1 cellular context compared by ENCODE assay signal in genomic region chr3:42600111-42600957, GRCh38.
A peak's percentile ranks its signal among the peaks of the same experiment; 100 is the strongest.
TF ChIP-seq lines count a peak whose summit lies in the region.

TSS of gene NKTR (plus strand) at chr3:42600686. CDS start at chr3:42601007, 321 bp downstream.

TF ChIP-seq in K562, 482 proteins besides CTCF, POLR2A, EP300 and RAD21 (continued from another document and continues in another):
- TF ChIP-seq, protein P1, sequence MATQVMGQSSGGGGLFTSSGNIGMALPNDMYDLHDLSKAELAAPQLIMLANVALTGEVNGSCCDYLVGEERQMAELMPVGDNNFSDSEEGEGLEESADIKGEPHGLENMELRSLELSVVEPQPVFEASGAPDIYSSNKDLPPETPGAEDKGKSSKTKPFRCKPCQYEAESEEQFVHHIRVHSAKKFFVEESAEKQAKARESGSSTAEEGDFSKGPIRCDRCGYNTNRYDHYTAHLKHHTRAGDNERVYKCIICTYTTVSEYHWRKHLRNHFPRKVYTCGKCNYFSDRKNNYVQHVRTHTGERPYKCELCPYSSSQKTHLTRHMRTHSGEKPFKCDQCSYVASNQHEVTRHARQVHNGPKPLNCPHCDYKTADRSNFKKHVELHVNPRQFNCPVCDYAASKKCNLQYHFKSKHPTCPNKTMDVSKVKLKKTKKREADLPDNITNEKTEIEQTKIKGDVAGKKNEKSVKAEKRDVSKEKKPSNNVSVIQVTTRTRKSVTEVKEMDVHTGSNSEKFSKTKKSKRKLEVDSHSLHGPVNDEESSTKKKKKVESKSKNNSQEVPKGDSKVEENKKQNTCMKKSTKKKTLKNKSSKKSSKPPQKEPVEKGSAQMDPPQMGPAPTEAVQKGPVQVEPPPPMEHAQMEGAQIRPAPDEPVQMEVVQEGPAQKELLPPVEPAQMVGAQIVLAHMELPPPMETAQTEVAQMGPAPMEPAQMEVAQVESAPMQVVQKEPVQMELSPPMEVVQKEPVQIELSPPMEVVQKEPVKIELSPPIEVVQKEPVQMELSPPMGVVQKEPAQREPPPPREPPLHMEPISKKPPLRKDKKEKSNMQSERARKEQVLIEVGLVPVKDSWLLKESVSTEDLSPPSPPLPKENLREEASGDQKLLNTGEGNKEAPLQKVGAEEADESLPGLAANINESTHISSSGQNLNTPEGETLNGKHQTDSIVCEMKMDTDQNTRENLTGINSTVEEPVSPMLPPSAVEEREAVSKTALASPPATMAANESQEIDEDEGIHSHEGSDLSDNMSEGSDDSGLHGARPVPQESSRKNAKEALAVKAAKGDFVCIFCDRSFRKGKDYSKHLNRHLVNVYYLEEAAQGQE (CRISPR knock-in tag; IDR thresholded peaks at IDR 0.05; ENCODE audit: low read depth), result peak; percentile 73; the same call in 1 of the 2 replicates
- TF ChIP-seq ZBED1 (IDR thresholded peaks at IDR 0.05) (peak; percentile 96), FOXA3 (CRISPR knock-in tag; conservative IDR thresholded peaks at IDR 0.05 in 1 of 2, IDR thresholded peaks at IDR 0.05 in 1 of 2) (peak in 1 of 2 experiments; percentile 76; a peak in 1 of 4 replicates), ETV1 (tag; conservative IDR thresholded peaks at IDR 0.05; ENCODE audit: low read depth) (no peak), MBD2 (IDR thresholded peaks at IDR 0.05; ENCODE audit: borderline replicate concordance, low read depth) (peak; percentile 65; the same call in 1 of the 2 replicates), MXI1 (IDR thresholded peaks at IDR 0.05; ENCODE audit: low read depth, low read length) (peak; percentile 81), ASH1L (IDR thresholded peaks at IDR 0.05; ENCODE audit: borderline replicate concordance, low read depth, partially characterized antibody) (no peak), CBX3 (IDR thresholded peaks at IDR 0.05; ENCODE audit: borderline replicate concordance in 1 of 2, low read length in 2 of 2) (peak in 1 of 2 experiments; percentile 60; a peak in 2 of 3 replicates), JUN (IDR thresholded peaks at IDR 0.05; ENCODE audit: borderline replicate concordance, low read depth, low read length) (peak; percentile 70; the same call in 1 of the 2 replicates), JUN (CRISPR knock-in tag; IDR thresholded peaks at IDR 0.05; ENCODE audit: borderline replicate concordance) (peak; percentile 82; the same call in 1 of the 2 replicates), CREBBP (IDR thresholded peaks at IDR 0.05; ENCODE audit: low read depth, low read length) (no peak), TSC22D4 (tag; IDR thresholded peaks at IDR 0.05) (no peak), CTBP1 (IDR thresholded peaks at IDR 0.05; ENCODE audit: borderline replicate concordance) (peak; percentile 93), NUFIP1 (IDR thresholded peaks at IDR 0.05; ENCODE audit: partially characterized antibody) (no peak), ZNF143 (CRISPR knock-in tag; IDR thresholded peaks at IDR 0.05) (no peak), JUNB (CRISPR knock-in tag; conservative IDR thresholded peaks at IDR 0.05) (peak; percentile 26; the same call in 1 of the 2 replicates), ZFP1 (CRISPR knock-in tag; IDR thresholded peaks at IDR 0.05) (no peak), ZNF431 (CRISPR knock-in tag; IDR thresholded peaks at IDR 0.05) (peak; percentile 50; the same call in 1 of the 2 replicates), KLF16 (IDR thresholded peaks at IDR 0.05) (peak; percentile 78; the same call in 1 of the 2 replicates), ATF7 (IDR thresholded peaks at IDR 0.05) (peak; percentile 92), NONO (IDR thresholded peaks at IDR 0.05; ENCODE audit: low read depth in 2 of 2, low read length in 1 of 2) (peak; percentile 19 to 76; a peak in 2 of 4 replicates), XRCC4 (IDR thresholded peaks at IDR 0.05; ENCODE audit: extremely low read depth, insufficient read depth, insufficient read length) (no peak), NFYB (IDR thresholded peaks at IDR 0.05; ENCODE audit: extremely low read depth, insufficient read length) (peak; percentile 53), NR4A1 (CRISPR knock-in tag; IDR thresholded peaks at IDR 0.05) (peak; percentile 88; the same call in 1 of the 2 replicates), NR4A1 (tag; IDR thresholded peaks at IDR 0.05) (no peak), HNRNPUL1 (IDR thresholded peaks at IDR 0.05; ENCODE audit: low read length) (peak; percentile 99), KAT7 (CRISPR knock-in tag; IDR thresholded peaks at IDR 0.05; ENCODE audit: borderline replicate concordance) (peak; percentile 1; the same call in 1 of the 2 replicates), SLC30A9 (CRISPR knock-in tag; IDR thresholded peaks at IDR 0.05) (no peak), BCOR (IDR thresholded peaks at IDR 0.05) (0 out of 2 replicates have a peak, but pooled peaks have one; percentile 10), SIN3B (IDR thresholded peaks at IDR 0.05; ENCODE audit: low read depth) (peak; percentile 58; the same call in 1 of the 2 replicates), ZHX1 (conservative IDR thresholded peaks at IDR 0.05; ENCODE audit: low read length) (peak; percentile 93; the same call in 1 of the 2 replicates), SMARCA4 (IDR thresholded peaks at IDR 0.05) (peak; percentile 66), ZEB2 (IDR thresholded peaks at IDR 0.05) (peak; percentile 70; the same call in 1 of the 2 replicates), ZNF23 (CRISPR knock-in tag; IDR thresholded peaks at IDR 0.05) (no peak), TFAP4 (CRISPR knock-in tag; IDR thresholded peaks at IDR 0.05; ENCODE audit: borderline replicate concordance) (peak; percentile 85), NR2C1 (IDR thresholded peaks at IDR 0.05) (no peak), NR2C1 (tag; IDR thresholded peaks at IDR 0.05) (no peak), KAT2B (IDR thresholded peaks at IDR 0.05; ENCODE audit: low read depth, low read length) (no peak), CC2D1A (IDR thresholded peaks at IDR 0.05) (peak; percentile 57; the same call in 1 of the 2 replicates), ZBTB17 (CRISPR knock-in tag; IDR thresholded peaks at IDR 0.05) (peak; percentile 66; the same call in 1 of the 2 replicates), ZNF140 (CRISPR knock-in tag; IDR thresholded peaks at IDR 0.05) (no peak), ESRRB (CRISPR knock-in tag; IDR thresholded peaks at IDR 0.05; ENCODE audit: borderline replicate concordance) (peak; percentile 56; the same call in 1 of the 2 replicates), EGR1 (conservative IDR thresholded peaks at IDR 0.05) (peak; percentile 100), JUND (IDR thresholded peaks at IDR 0.05; ENCODE audit: borderline replicate concordance, low read depth, low read length) (peak; percentile 71; the same call in 1 of the 2 replicates), JUND (tag; IDR thresholded peaks at IDR 0.05; ENCODE audit: borderline replicate concordance, low read depth, low read length) (no peak; the same call in 1 of the 3 replicates), ELF4 (CRISPR knock-in tag; IDR thresholded peaks at IDR 0.05) (no peak), CBX5 (IDR thresholded peaks at IDR 0.05; ENCODE audit: borderline replicate concordance, low read depth) (no peak; the same call in 1 of the 2 replicates), CREM (IDR thresholded peaks at IDR 0.05; ENCODE audit: low read depth) (peak; percentile 70; the same call in 1 of the 2 replicates)
- TF ChIP-seq, protein P2, sequence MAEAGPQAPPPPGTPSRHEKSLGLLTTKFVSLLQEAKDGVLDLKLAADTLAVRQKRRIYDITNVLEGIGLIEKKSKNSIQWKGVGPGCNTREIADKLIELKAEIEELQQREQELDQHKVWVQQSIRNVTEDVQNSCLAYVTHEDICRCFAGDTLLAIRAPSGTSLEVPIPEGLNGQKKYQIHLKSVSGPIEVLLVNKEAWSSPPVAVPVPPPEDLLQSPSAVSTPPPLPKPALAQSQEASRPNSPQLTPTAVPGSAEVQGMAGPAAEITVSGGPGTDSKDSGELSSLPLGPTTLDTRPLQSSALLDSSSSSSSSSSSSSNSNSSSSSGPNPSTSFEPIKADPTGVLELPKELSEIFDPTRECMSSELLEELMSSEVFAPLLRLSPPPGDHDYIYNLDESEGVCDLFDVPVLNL (CRISPR knock-in tag; IDR thresholded peaks at IDR 0.05; ENCODE audit: low read depth), result peak; percentile 65; the same call in 1 of the 2 replicates
- TF ChIP-seq, protein P3, sequence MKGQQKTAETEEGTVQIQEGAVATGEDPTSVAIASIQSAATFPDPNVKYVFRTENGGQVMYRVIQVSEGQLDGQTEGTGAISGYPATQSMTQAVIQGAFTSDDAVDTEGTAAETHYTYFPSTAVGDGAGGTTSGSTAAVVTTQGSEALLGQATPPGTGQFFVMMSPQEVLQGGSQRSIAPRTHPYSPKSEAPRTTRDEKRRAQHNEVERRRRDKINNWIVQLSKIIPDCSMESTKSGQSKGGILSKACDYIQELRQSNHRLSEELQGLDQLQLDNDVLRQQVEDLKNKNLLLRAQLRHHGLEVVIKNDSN (CRISPR knock-in tag; IDR thresholded peaks at IDR 0.05), result peak; percentile 63
- TF ChIP-seq, protein P4, sequence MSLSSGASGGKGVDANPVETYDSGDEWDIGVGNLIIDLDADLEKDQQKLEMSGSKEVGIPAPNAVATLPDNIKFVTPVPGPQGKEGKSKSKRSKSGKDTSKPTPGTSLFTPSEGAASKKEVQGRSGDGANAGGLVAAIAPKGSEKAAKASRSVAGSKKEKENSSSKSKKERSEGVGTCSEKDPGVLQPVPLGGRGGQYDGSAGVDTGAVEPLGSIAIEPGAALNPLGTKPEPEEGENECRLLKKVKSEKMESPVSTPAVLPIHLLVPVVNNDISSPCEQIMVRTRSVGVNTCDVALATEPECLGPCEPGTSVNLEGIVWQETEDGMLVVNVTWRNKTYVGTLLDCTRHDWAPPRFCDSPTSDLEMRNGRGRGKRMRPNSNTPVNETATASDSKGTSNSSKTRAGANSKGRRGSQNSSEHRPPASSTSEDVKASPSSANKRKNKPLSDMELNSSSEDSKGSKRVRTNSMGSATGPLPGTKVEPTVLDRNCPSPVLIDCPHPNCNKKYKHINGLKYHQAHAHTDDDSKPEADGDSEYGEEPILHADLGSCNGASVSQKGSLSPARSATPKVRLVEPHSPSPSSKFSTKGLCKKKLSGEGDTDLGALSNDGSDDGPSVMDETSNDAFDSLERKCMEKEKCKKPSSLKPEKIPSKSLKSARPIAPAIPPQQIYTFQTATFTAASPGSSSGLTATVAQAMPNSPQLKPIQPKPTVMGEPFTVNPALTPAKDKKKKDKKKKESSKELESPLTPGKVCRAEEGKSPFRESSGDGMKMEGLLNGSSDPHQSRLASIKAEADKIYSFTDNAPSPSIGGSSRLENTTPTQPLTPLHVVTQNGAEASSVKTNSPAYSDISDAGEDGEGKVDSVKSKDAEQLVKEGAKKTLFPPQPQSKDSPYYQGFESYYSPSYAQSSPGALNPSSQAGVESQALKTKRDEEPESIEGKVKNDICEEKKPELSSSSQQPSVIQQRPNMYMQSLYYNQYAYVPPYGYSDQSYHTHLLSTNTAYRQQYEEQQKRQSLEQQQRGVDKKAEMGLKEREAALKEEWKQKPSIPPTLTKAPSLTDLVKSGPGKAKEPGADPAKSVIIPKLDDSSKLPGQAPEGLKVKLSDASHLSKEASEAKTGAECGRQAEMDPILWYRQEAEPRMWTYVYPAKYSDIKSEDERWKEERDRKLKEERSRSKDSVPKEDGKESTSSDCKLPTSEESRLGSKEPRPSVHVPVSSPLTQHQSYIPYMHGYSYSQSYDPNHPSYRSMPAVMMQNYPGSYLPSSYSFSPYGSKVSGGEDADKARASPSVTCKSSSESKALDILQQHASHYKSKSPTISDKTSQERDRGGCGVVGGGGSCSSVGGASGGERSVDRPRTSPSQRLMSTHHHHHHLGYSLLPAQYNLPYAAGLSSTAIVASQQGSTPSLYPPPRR (CRISPR knock-in tag; IDR thresholded peaks at IDR 0.05; ENCODE audit: borderline replicate concordance), result peak; percentile 71; the same call in 1 of the 2 replicates
- TF ChIP-seq, protein P5, sequence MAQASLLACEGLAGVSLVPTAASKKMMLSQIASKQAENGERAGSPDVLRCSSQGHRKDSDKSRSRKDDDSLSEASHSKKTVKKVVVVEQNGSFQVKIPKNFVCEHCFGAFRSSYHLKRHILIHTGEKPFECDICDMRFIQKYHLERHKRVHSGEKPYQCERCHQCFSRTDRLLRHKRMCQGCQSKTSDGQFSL (CRISPR knock-in tag; IDR thresholded peaks at IDR 0.05), result peak; percentile 92
- TF ChIP-seq, protein P5 (tag; IDR thresholded peaks at IDR 0.05), result peak in 1 of 2 experiments; percentile 85; a peak in 2 of 4 replicates
- TF ChIP-seq, protein P6, sequence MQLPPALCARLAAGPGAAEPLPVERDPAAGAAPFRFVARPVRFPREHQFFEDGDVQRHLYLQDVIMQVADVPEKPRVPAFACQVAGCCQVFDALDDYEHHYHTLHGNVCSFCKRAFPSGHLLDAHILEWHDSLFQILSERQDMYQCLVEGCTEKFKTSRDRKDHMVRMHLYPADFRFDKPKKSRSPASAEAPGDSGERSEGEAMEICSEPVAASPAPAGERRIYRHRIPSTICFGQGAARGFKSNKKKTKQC (CRISPR knock-in tag; IDR thresholded peaks at IDR 0.05), result peak; percentile 17; the same call in 1 of the 2 replicates
